In the genomic region with DNA sequence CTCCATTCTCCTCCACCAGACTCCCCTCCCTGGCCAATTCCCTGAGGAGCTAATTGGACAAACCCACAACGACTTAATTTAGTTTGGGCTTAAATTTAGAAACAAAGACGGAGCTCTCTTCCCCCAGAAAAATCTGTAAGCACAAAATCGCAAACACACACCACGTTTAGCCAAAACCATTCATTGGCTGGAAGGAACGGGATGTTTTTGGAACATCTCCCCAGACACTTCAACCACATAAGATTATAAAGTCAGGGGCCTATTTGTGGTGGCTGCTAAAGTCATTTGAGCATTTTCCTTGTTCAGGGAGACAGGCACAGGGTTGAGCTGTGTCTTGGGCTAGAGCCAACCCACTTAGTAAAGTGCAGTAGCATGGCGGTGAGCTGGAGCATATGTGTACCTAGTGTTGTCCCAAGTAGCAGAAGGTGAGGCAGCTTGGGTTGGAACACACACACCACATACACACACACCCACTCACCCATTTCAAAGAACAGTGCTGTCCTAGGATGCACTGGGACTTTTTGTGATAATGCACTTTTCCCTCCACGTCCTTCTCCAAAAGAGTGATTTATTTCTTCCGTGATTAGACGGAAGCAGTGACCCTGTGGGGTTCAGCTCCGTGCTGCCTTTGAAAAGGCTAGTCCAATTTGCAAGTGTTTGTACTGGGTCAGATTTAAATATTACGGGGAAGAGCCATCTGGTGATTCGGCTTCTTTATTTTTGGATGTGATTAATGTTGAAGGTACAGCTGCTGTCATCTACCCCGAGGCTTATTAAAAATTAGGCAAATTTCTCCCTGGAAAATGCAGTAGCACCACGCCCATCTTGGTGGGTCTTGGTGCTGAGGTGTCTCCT, we compare ENCODE assay signal across 11 cellular contexts. TPM values are rescaled to one million over a fixed set of nuclear protein-coding genes. Genes with fewer than 3 reads are reported as not detected.
DNase-seq lines count a peak whose midpoint lies in the region; ATAC-seq and TF ChIP-seq lines count a peak whose summit lies in the region.
"Had no signal": no experiment of that assay in that cellular context is flagged by ENCODE, and none has a peak within 500 bp of the region (broad histone marks: within the 10 kb centered on the region; RNA-seq: fewer than 3 reads in every experiment).

No MANE protein-coding gene starts in this region.

- no peak for ATAC-seq in natural killer cell
- no peak for ATAC-seq in natural killer cell treated with Interleukin-12 subunit alpha and Interleukin-12 subunit beta and Interleukin-15 and Interleukin-18, amount 100 ng/mL, for 72 hours
- ATAC-seq: activated CD8-positive, alpha-beta T cell treated with anti-CD3 and anti-CD28 coated beads, Interleukin-2, amount 10 ng/mL, durations not matched to agents 7 days and 5 days had no signal

- peaks cover 9% of the 10 kb centered on the region in 2 donors for H3K4me1 Mint-ChIP-seq in natural killer cell
- H3K4me1 Mint-ChIP-seq in natural killer cell treated with Interleukin-12 subunit alpha and Interleukin-12 subunit beta and Interleukin-15 and Interleukin-18, amount 100 ng/mL, for 72 hours (ENCODE audit: low read depth in 2 of 2) = peaks cover 9 to 12% of the 10 kb centered on the region in 2 donors
- H3K4me1 Mint-ChIP-seq: activated naive CD4-positive, alpha-beta T cell treated with anti-CD3 and anti-CD28 coated beads, Interleukin-2, amount 10 ng/mL, durations not matched to agents 7 days and 5 days had no signal

- no peaks in the 10 kb centered on the region for H3K9me3 Mint-ChIP-seq in natural killer cell
- peaks cover 5% of the 10 kb centered on the region for H3K9me3 Mint-ChIP-seq in natural killer cell treated with Interleukin-12 subunit alpha and Interleukin-12 subunit beta and Interleukin-15 and Interleukin-18, amount 100 ng/mL, for 72 hours
- H3K9me3 Mint-ChIP-seq: activated naive CD4-positive, alpha-beta T cell treated with anti-CD3 and anti-CD28 coated beads, Interleukin-2, amount 10 ng/mL, durations not matched to agents 7 days and 5 days had no signal

- TF ChIP-seq CTCF in fibroblast of mammary gland (conservative IDR thresholded peaks at IDR 0.05; ENCODE audit: control insufficient read depth, insufficient read depth, low read depth, low read length) (no peak), natural killer cell (IDR thresholded peaks at IDR 0.05) (no peak)

- peaks cover 3 to 6% of the 10 kb centered on the region in 2 donors for H3K27me3 Mint-ChIP-seq in natural killer cell (ENCODE audit: low read depth in 2 of 2)
- H3K27me3 Mint-ChIP-seq in natural killer cell treated with Interleukin-12 subunit alpha and Interleukin-12 subunit beta and Interleukin-15 and Interleukin-18, amount 100 ng/mL, for 72 hours = peaks cover 0 to 6% of the 10 kb centered on the region in 2 donors

- no peak overlapping the region for H3K4me3 ChIP-seq in fibroblast of mammary gland (ENCODE audit: control insufficient read depth, low read depth, low read length)

- H3K27ac Mint-ChIP-seq in natural killer cell = no peak overlapping the region
- H3K27ac Mint-ChIP-seq in natural killer cell treated with Interleukin-12 subunit alpha and Interleukin-12 subunit beta and Interleukin-15 and Interleukin-18, amount 100 ng/mL, for 72 hours = no peak overlapping the region
- H3K27ac Mint-ChIP-seq: activated CD8-positive, alpha-beta T cell treated with anti-CD3 and anti-CD28 coated beads, Interleukin-2, amount 10 ng/mL, durations not matched to agents 7 days and 5 days; activated naive CD4-positive, alpha-beta T cell treated with anti-CD3 and anti-CD28 coated beads, Interleukin-2, amount 10 ng/mL, durations not matched to agents 7 days and 5 days had no signal

- H3K36me3 Mint-ChIP-seq in natural killer cell = no peaks in the 10 kb centered on the region
- H3K36me3 Mint-ChIP-seq in natural killer cell treated with Interleukin-12 subunit alpha and Interleukin-12 subunit beta and Interleukin-15 and Interleukin-18, amount 100 ng/mL, for 72 hours = no peaks in the 10 kb centered on the region

- DNase-seq in DMS79 (lab: John Stamatoyannopoulos, UW) (peak; percentile 31), NCI-H526 treated with DMSO at 0.1 percent for 48 hours (lab: John Stamatoyannopoulos, UW) (peak; percentile 3), fibroblast of mammary gland (ENCODE audit: low read depth) (peak; percentile 77), pons (ENCODE audit: low spot score) (peak; percentile 11), natural killer cell (no peak), NCI-H1417 treated with DMSO at 0.1 percent for 48 hours (lab: John Stamatoyannopoulos, UW) (no peak), OCI-M2 (lab: John Stamatoyannopoulos, UW; ENCODE audit: unreplicated experiment) (no peak)
- DNase-seq in natural killer cell treated with Interleukin-12 subunit alpha and Interleukin-12 subunit beta and Interleukin-15 and Interleukin-18, amount 100 ng/mL, for 72 hours (ENCODE audit: low spot score) = no peak
- DNase-seq: activated CD8-positive, alpha-beta T cell treated with anti-CD3 and anti-CD28 coated beads, Interleukin-2, amount 10 ng/mL, durations not matched to agents 7 days and 5 days; activated naive CD4-positive, alpha-beta T cell treated with anti-CD3 and anti-CD28 coated beads, Interleukin-2, amount 10 ng/mL, durations not matched to agents 7 days and 5 days; NCI-H2107 had no signal

- intact Hi-C loops in natural killer cell (cut with micrococcal nuclease) = no loop called here

- no peak overlapping the region for H3K4me3 Mint-ChIP-seq in natural killer cell
- no peak overlapping the region for H3K4me3 Mint-ChIP-seq in natural killer cell treated with Interleukin-12 subunit alpha and Interleukin-12 subunit beta and Interleukin-15 and Interleukin-18, amount 100 ng/mL, for 72 hours
- H3K4me3 Mint-ChIP-seq: activated CD8-positive, alpha-beta T cell treated with anti-CD3 and anti-CD28 coated beads, Interleukin-2, amount 10 ng/mL, durations not matched to agents 7 days and 5 days; activated naive CD4-positive, alpha-beta T cell treated with anti-CD3 and anti-CD28 coated beads, Interleukin-2, amount 10 ng/mL, durations not matched to agents 7 days and 5 days had no signal

RNA-seq across cellular contexts. Expression of gene ELAC2, which starts 32.2 kb away (rescaled TPM):
- total RNA-seq in natural killer cell = 10 to 100 TPM; 65.5 to 84.2 (median 83.4) TPM
- 100 to 1,000 TPM in 1 of 2 donors, 10 to 100 TPM in 1; 65.5 to 146 TPM for total RNA-seq in natural killer cell treated with Interleukin-12 subunit alpha and Interleukin-12 subunit beta and Interleukin-15 and Interleukin-18, amount 100 ng/mL, for 72 hours

Comparison
In these comparisons a context has a peak if more than half of its experiments do, and no peak if none do; other contexts are left out.
1. DNase-seq: peak in DMS79 (single experiment), NCI-H526 treated with DMSO at 0.1 percent for 48 hours (single experiment), fibroblast of mammary gland (single experiment) and pons (single experiment); none in natural killer cell (single experiment), natural killer cell treated with Interleukin-12 subunit alpha and Interleukin-12 subunit beta and Interleukin-15 and Interleukin-18, amount 100 ng/mL, for 72 hours (single experiment), NCI-H1417 treated with DMSO at 0.1 percent for 48 hours (single experiment) and OCI-M2 (single experiment).